Comparison of ENCODE assay signal across 20 cellular contexts in genomic region chr1:61011514-61012263, GRCh38.
DNase-seq lines count a peak whose midpoint lies in the region; ATAC-seq, FAIRE-seq and TF ChIP-seq lines count a peak whose summit lies in the region.
"Had no signal": no experiment of that assay in that cellular context is flagged by ENCODE, and none has a peak within 500 bp of the region (broad histone marks: within the 10 kb centered on the region; RNA-seq: fewer than 3 reads in every experiment).

No MANE protein-coding gene starts in this region.

- no peaks in the 10 kb centered on the region for H3K4me1 Mint-ChIP-seq in CD14-positive monocyte
- H3K4me1 Mint-ChIP-seq: activated CD4-positive, alpha-beta memory T cell treated with anti-CD3 and anti-CD28 coated beads, Interleukin-2, amount 10 ng/mL, durations not matched to agents 7 days and 5 days; T-helper 17 cell had no signal

- no peaks in the 10 kb centered on the region for H3K36me3 Mint-ChIP-seq in CD14-positive monocyte
- H3K36me3 Mint-ChIP-seq: natural killer cell had no signal

- intact Hi-C loops in CD14-positive monocyte (cut with micrococcal nuclease) = no loop called here

- peaks cover 0 to 3% (median 0%) of the 10 kb centered on the region in 7 donors for H3K9me3 Mint-ChIP-seq in CD14-positive monocyte
- H3K9me3 Mint-ChIP-seq: activated CD4-positive, alpha-beta memory T cell treated with anti-CD3 and anti-CD28 coated beads, Interleukin-2, amount 10 ng/mL, durations not matched to agents 7 days and 5 days; H9; natural killer cell had no signal

- peaks cover 0 to 4% (median 2%) of the 10 kb centered on the region in 3 donors for H3K27me3 Mint-ChIP-seq in CD14-positive monocyte (ENCODE audit: low read depth in 3 of 3)

- ATAC-seq in HG03460 (IDR thresholded peaks at IDR 0.05; ENCODE audit: unreplicated experiment) = no peak
- ATAC-seq: natural killer cell, pancreas, T-helper 17 cell had no signal

- H3K4me3 Mint-ChIP-seq in CD14-positive monocyte = no peak overlapping the region
- H3K4me3 Mint-ChIP-seq: activated CD4-positive, alpha-beta memory T cell treated with anti-CD3 and anti-CD28 coated beads, Interleukin-2, amount 10 ng/mL, durations not matched to agents 7 days and 5 days; H9; natural killer cell; T-helper 17 cell had no signal

- DNase-seq in NCI-H2081 (lab: John Stamatoyannopoulos, UW) = peak; percentile 26 to 81
- no peak for DNase-seq in NCI-H2081 treated with DMSO at 0.1 percent for 48 hours (lab: John Stamatoyannopoulos, UW)
- DNase-seq in NCI-H146 treated with DMSO at 0.1 percent for 48 hours (lab: John Stamatoyannopoulos, UW; ENCODE audit: unreplicated experiment) = peak; percentile 6
- peak; percentile 90 for DNase-seq in NCI-H510A (lab: John Stamatoyannopoulos, UW)
- no peak for DNase-seq in CD14-positive monocyte (ENCODE audit: low spot score)
- no peak for DNase-seq in GM19240 (ENCODE audit: insufficient read length, low spot score)
- DNase-seq: activated CD4-positive, alpha-beta memory T cell treated with anti-CD3 and anti-CD28 coated beads, Interleukin-2, amount 10 ng/mL, durations not matched to agents 7 days and 5 days; activated naive CD4-positive, alpha-beta T cell treated with Interleukin-2 at 50 U/mL for 16 hours; activated T-cell treated with anti-CD3 and anti-CD28 coated beads, Interleukin-2, amount 50 U/mL, for 1 hour; Calu3; GF-D8; H9; natural killer cell; pancreas; stimulated activated naive CD4-positive, alpha-beta T cell treated with Interleukin-2 at 50 U/mL for 16 hours; T-helper 17 cell; trophoblast cell had no signal

- TF ChIP-seq CTCF in CD14-positive monocyte (IDR thresholded peaks at IDR 0.05) = no peak

- no peak overlapping the region for H3K27ac Mint-ChIP-seq in CD14-positive monocyte
- H3K27ac Mint-ChIP-seq: activated CD4-positive, alpha-beta memory T cell treated with anti-CD3 and anti-CD28 coated beads, Interleukin-2, amount 10 ng/mL, durations not matched to agents 7 days and 5 days; H9; natural killer cell; T-helper 17 cell had no signal

- peak; percentile 51 for FAIRE-seq in islet of Langerhans (lab: Jason Lieb, UNC)
- FAIRE-seq: frontal cortex, pancreas had no signal

Comparison
In these comparisons a context has a peak if more than half of its experiments do, and no peak if none do; other contexts are left out.
1. DNase-seq: peak in NCI-H2081 (2 of 2), NCI-H146 treated with DMSO at 0.1 percent for 48 hours (single experiment) and NCI-H510A (single experiment); none in NCI-H2081 treated with DMSO at 0.1 percent for 48 hours (single experiment), CD14-positive monocyte (single experiment) and GM19240 (single experiment).